ENCODE assay signal across 8 cellular contexts in the genomic region with DNA sequence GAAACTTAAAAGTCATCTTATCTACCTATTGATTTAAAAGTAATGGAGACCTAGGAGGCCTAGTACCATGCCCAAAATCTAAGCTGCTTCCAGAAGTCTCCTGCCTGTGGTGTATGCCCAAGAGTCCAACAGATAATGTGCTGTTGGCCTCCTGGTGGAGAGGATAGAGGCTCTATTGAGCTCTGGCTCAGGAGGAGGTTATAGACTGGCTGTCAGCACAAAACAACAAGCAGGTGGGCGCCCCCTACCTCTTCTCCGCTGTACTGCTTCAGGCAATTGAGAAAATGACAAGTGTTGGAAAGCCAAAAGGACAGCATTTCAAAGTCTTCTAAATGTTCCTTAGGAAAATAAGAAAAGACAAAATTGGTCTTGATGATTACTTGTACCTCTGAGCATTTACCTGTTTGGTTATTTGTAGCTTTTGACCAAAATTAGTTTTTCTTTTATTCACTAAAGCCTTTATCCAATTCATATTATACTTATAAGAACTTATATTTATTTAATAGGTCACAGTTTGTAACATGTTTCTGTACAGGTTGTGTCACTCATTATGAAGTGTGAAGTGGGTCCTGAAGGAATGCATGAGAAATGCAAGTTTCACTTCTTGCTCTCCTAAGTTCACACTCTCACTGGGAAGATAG. TPM values are rescaled to one million over a fixed set of nuclear protein-coding genes. Genes with fewer than 3 reads are reported as not detected.
DNase-seq lines count a peak whose midpoint lies in the region; ATAC-seq and TF ChIP-seq lines count a peak whose summit lies in the region.

No MANE protein-coding gene starts in this region.

- H3K27ac ChIP-seq in cardiac muscle cell (no peak overlapping the region), dorsolateral prefrontal cortex (no peak overlapping the region)

- peaks cover 3% of the 10 kb centered on the region for H3K36me3 ChIP-seq in cardiac muscle cell

- H3K9me3 ChIP-seq in cardiac muscle cell (ENCODE audit: low read depth) = no peaks in the 10 kb centered on the region

- H3K4me3 ChIP-seq in cardiac muscle cell (no peak overlapping the region), dorsolateral prefrontal cortex (no peak overlapping the region)

- TF ChIP-seq CTCF in cardiac muscle cell (IDR thresholded peaks at IDR 0.05; ENCODE audit: low read depth, low read length) (peak; percentile 92), dorsolateral prefrontal cortex (IDR thresholded peaks at IDR 0.05 in 54 of 56, conservative IDR thresholded peaks at IDR 0.05 in 2 of 56; ENCODE audit: low read depth in 1 of 56, partially characterized antibody in 56 of 56) (peak; percentile 32 to 73 (median 65))

- H3K4me1 ChIP-seq in cardiac muscle cell (ENCODE audit: low read depth) = no peaks in the 10 kb centered on the region

- H3K27me3 ChIP-seq in cardiac muscle cell = no peaks in the 10 kb centered on the region
- no peaks in the 10 kb centered on the region for H3K27me3 ChIP-seq in dorsolateral prefrontal cortex

- intact Hi-C loops in Right ventricle myocardium inferior (cut with DNase I) = no loop called here
- intact Hi-C loops in dorsolateral prefrontal cortex (cut with DNase I) = no loop called here

- DNase-seq in cardiac muscle cell (ENCODE audit: low read depth in 1 of 2, low spot score in 1 of 2) = peak; percentile 70 to 80
- no peak for DNase-seq in Right ventricle myocardium inferior (ENCODE audit: missing footprints)
- peak; percentile 44 for DNase-seq in NCI-H524 treated with DMSO at 0.1 percent for 48 hours (lab: John Stamatoyannopoulos, UW)
- peak; percentile 74 for DNase-seq in activated CD4-positive, alpha-beta T cell treated with anti-CD3 and anti-CD28 coated beads, Interleukin-2, amount 50 U/mL, for 1 hour
- peak in 9 of 10 donors; percentile 18 to 74 (median 54) for DNase-seq in dorsolateral prefrontal cortex
- peak; percentile 66 for DNase-seq in mucosa of gallbladder (ENCODE audit: low spot score)
- peak; percentile 35 to 62 for DNase-seq in stimulated activated CD8-positive, alpha-beta memory T cell treated with anti-CD3 and anti-CD28 coated beads, Interleukin-7, amount 100 ng/mL, for 48 hours (ENCODE audit: extremely low read depth in 1 of 2, low read depth in 1 of 2)

- ATAC-seq in Right ventricle myocardium inferior (no peak), HG02981 (IDR thresholded peaks at IDR 0.05; ENCODE audit: unreplicated experiment) (peak; percentile 88)

RNA-seq across cellular contexts. Expression of gene GNB5, which starts 17.2 kb away (rescaled TPM):
- total RNA-seq in cardiac muscle cell (38.4 and 50.2 TPM in 2 replicates), Right ventricle myocardium inferior (10.6 TPM), dorsolateral prefrontal cortex (100 to 1,000 TPM in 69 of 120 experiments, 10 to 100 TPM in 51; 35.2 to 150 (median 106) TPM), mucosa of gallbladder (61.4 TPM)
- 31.2 and 36.7 TPM in 2 replicates for polyA plus RNA-seq in cardiac muscle cell
